In genomic region chr16:86090461-86091170, GRCh38 we compare ENCODE assay signal across 21 cellular contexts.
DNase-seq lines count a peak whose midpoint lies in the region; ATAC-seq, FAIRE-seq and TF ChIP-seq lines count a peak whose summit lies in the region.
"Had no signal": no experiment of that assay in that cellular context is flagged by ENCODE, and none has a peak within 500 bp of the region (broad histone marks: within the 10 kb centered on the region; RNA-seq: fewer than 3 reads in every experiment).

No MANE protein-coding gene starts in this region.

- H3K27me3 ChIP-seq in Peyer's patch (no peaks in the 10 kb centered on the region), HepG2 (ENCODE audit: control insufficient read depth in 1 of 2, insufficient read depth in 2 of 2, low read length in 2 of 2) (peaks cover 3 to 16% of the 10 kb centered on the region in 2 experiments; a peak in 4 of 5 replicates)
- H3K27me3 ChIP-seq in CD8-positive, alpha-beta memory T cell (ENCODE audit: insufficient read depth, low read length, poor library complexity, severe bottlenecking): no peaks in the 10 kb centered on the region
- H3K27me3 ChIP-seq: SJSA1 had no signal

- intact Hi-C loops in HepG2 (cut with micrococcal nuclease; ENCODE audit: unreplicated experiment): no loop called here

- CTCF ChIA-PET in HepG2 (lab: Yijun Ruan, JAX; ENCODE audit: low intra/inter-chr PET ratio, low total read pairs): no interaction called here
- CTCF ChIA-PET in CD8-positive, alpha-beta memory T cell (lab: Charles Lee): no interaction called here

- TF ChIP-seq RAD21 in HepG2 (CRISPR knock-in tag; IDR thresholded peaks at IDR 0.05): no peak

- H3K4me1 ChIP-seq in Peyer's patch: no peaks in the 10 kb centered on the region
- H3K4me1 ChIP-seq in HepG2 (ENCODE audit: insufficient read depth, low read length): peaks cover 16% of the 10 kb centered on the region
- no peaks in the 10 kb centered on the region for H3K4me1 ChIP-seq in CD8-positive, alpha-beta memory T cell (ENCODE audit: insufficient read depth, low read length)

- no TSS peak for BruUV-seq in HepG2 (replicated peaks; lab: Mats Ljungman, UMichigan)

- POLR2A ChIA-PET in activated naive CD8-positive, alpha-beta T cell treated with anti-CD3 and anti-CD28 coated beads, Interleukin-2, amount 10 ng/mL, durations not matched to agents 7 days and 5 days (lab: Charles Lee): no interaction called here
- POLR2A ChIA-PET in HepG2 (lab: Yijun Ruan, JAX): no interaction called here
- POLR2A ChIA-PET in CD8-positive, alpha-beta memory T cell (lab: Charles Lee): no interaction called here

- H3K4me2 ChIP-seq in HepG2 (ENCODE audit: low read depth, low read length): peak overlapping the region; percentile 50

- no peak overlapping the region for H3K9ac ChIP-seq in HepG2 (ENCODE audit: insufficient read depth, low read depth, low read length)

- ATAC-seq in activated naive CD8-positive, alpha-beta T cell treated with anti-CD3 and anti-CD28 coated beads, Interleukin-2, amount 10 ng/mL, durations not matched to agents 7 days and 5 days (ENCODE audit: low read depth): no peak
- ATAC-seq in HepG2: no peak
- ATAC-seq in stimulated activated memory B cell treated with anti-CD40 and anti-IgM and Interleukin-4, amounts not matched to agents 10 μg/mL and 1 μg/mL and 100 μg/mL, for 72 hours: no peak
- ATAC-seq: CD8-positive, alpha-beta T cell; PC-3 had no signal

- H3K27ac ChIP-seq in Peyer's patch (no peak overlapping the region), HepG2 (ENCODE audit: extremely low read length, insufficient read depth, low read length) (no peak overlapping the region)
- no peak overlapping the region for H3K27ac ChIP-seq in CD8-positive, alpha-beta memory T cell (ENCODE audit: low read depth, low read length)
- H3K27ac ChIP-seq: SJSA1 had no signal

- H3K9me3 Mint-ChIP-seq in activated naive CD8-positive, alpha-beta T cell treated with anti-CD3 and anti-CD28 coated beads, Interleukin-2, amount 10 ng/mL, durations not matched to agents 7 days and 5 days: no peaks in the 10 kb centered on the region
- H3K9me3 Mint-ChIP-seq in activated naive CD8-positive, alpha-beta T cell treated with anti-CD3 and anti-CD28 coated beads for 36 hours: no peaks in the 10 kb centered on the region
- no peaks in the 10 kb centered on the region for H3K9me3 Mint-ChIP-seq in stimulated activated memory B cell treated with anti-CD40 and anti-IgM and Interleukin-4, amounts not matched to agents 10 μg/mL and 1 μg/mL and 100 μg/mL, for 72 hours
- no peaks in the 10 kb centered on the region for H3K9me3 Mint-ChIP-seq in CD8-positive, alpha-beta memory T cell
- H3K9me3 Mint-ChIP-seq: CD8-positive, alpha-beta T cell had no signal

- no peak overlapping the region for H3K27ac Mint-ChIP-seq in activated naive CD8-positive, alpha-beta T cell treated with anti-CD3 and anti-CD28 coated beads, Interleukin-2, amount 10 ng/mL, durations not matched to agents 7 days and 5 days
- no peak overlapping the region for H3K27ac Mint-ChIP-seq in activated naive CD8-positive, alpha-beta T cell treated with anti-CD3 and anti-CD28 coated beads for 36 hours
- peak overlapping the region; percentile 66 for H3K27ac Mint-ChIP-seq in stimulated activated memory B cell treated with anti-CD40 and anti-IgM and Interleukin-4, amounts not matched to agents 10 μg/mL and 1 μg/mL and 100 μg/mL, for 72 hours
- H3K27ac Mint-ChIP-seq in CD8-positive, alpha-beta memory T cell: peak overlapping the region in 1 of 8 donors; percentile 83
- H3K27ac Mint-ChIP-seq: CD8-positive, alpha-beta T cell had no signal

- no peaks in the 10 kb centered on the region for H3K27me3 Mint-ChIP-seq in activated naive CD8-positive, alpha-beta T cell treated with anti-CD3 and anti-CD28 coated beads, Interleukin-2, amount 10 ng/mL, durations not matched to agents 7 days and 5 days
- no peaks in the 10 kb centered on the region for H3K27me3 Mint-ChIP-seq in activated naive CD8-positive, alpha-beta T cell treated with anti-CD3 and anti-CD28 coated beads for 36 hours
- H3K27me3 Mint-ChIP-seq in stimulated activated memory B cell treated with anti-CD40 and anti-IgM and Interleukin-4, amounts not matched to agents 10 μg/mL and 1 μg/mL and 100 μg/mL, for 72 hours: peaks cover 8% of the 10 kb centered on the region
- peaks cover 8 to 9% of the 10 kb centered on the region in 2 donors for H3K27me3 Mint-ChIP-seq in CD8-positive, alpha-beta memory T cell

- no peak overlapping the region for H3K4me3 ChIP-seq in Peyer's patch
- no peak overlapping the region for H3K4me3 ChIP-seq in HepG2 (replicated peaks in 1 of 3; ENCODE audit: insufficient read depth in 1 of 3, low read depth in 2 of 3, low read length in 3 of 3)
- no peak overlapping the region for H3K4me3 ChIP-seq in CD8-positive, alpha-beta memory T cell (ENCODE audit: low read length)
- H3K4me3 ChIP-seq: SJSA1 had no signal

- no peak for FAIRE-seq in HepG2 (lab: Jason Lieb, UNC)
- FAIRE-seq: A204.1, GM12892 had no signal

- H3K4me1 Mint-ChIP-seq in activated naive CD8-positive, alpha-beta T cell treated with anti-CD3 and anti-CD28 coated beads, Interleukin-2, amount 10 ng/mL, durations not matched to agents 7 days and 5 days: peaks cover 16% of the 10 kb centered on the region
- peaks cover 7% of the 10 kb centered on the region for H3K4me1 Mint-ChIP-seq in activated naive CD8-positive, alpha-beta T cell treated with anti-CD3 and anti-CD28 coated beads for 36 hours
- H3K4me1 Mint-ChIP-seq in stimulated activated memory B cell treated with anti-CD40 and anti-IgM and Interleukin-4, amounts not matched to agents 10 μg/mL and 1 μg/mL and 100 μg/mL, for 72 hours: peaks cover 18% of the 10 kb centered on the region
- no peaks in the 10 kb centered on the region for H3K4me1 Mint-ChIP-seq in CD8-positive, alpha-beta memory T cell

- 2% methylated on average over 9 of the region's 9 CpGs for WGBS in HepG2 (ENCODE audit: low lambda C conversion rate)

- in situ Hi-C loops in HepG2 (cut with HindIII; ENCODE audit: extremely low pct_ligation_motif_present, low pct_unique_long_range_greater_than_20kb): no loop called here

- TF ChIP-seq POLR2A in Peyer's patch (IDR thresholded peaks at IDR 0.05) (no peak), HepG2 (IDR thresholded peaks at IDR 0.05; ENCODE audit: insufficient read depth in 1 of 2, low read depth in 2 of 2, low read length in 2 of 2) (no peak)

- TF ChIP-seq EP300 in HepG2 (IDR thresholded peaks at IDR 0.05; ENCODE audit: low read depth in 2 of 2, low read length in 2 of 2) (no peak), HepG2 (CRISPR knock-in tag; IDR thresholded peaks at IDR 0.05; ENCODE audit: borderline replicate concordance) (no peak)

- H3K36me3 ChIP-seq in Peyer's patch: no peaks in the 10 kb centered on the region
- H3K36me3 ChIP-seq in HepG2 (replicated peaks in 1 of 2; ENCODE audit: control insufficient read depth in 1 of 2, insufficient read depth in 2 of 2, low read length in 2 of 2): no peaks in the 10 kb centered on the region
- H3K36me3 ChIP-seq in CD8-positive, alpha-beta memory T cell (ENCODE audit: insufficient read depth, low read length): no peaks in the 10 kb centered on the region
- H3K36me3 ChIP-seq: SJSA1 had no signal

- no peaks in the 10 kb centered on the region for H3K79me2 ChIP-seq in HepG2 (ENCODE audit: insufficient read depth, low read length)

- H4K20me1 ChIP-seq in HepG2 (ENCODE audit: insufficient read depth, low read length): no peaks in the 10 kb centered on the region

- no peaks in the 10 kb centered on the region for H3K36me3 Mint-ChIP-seq in activated naive CD8-positive, alpha-beta T cell treated with anti-CD3 and anti-CD28 coated beads, Interleukin-2, amount 10 ng/mL, durations not matched to agents 7 days and 5 days
- no peaks in the 10 kb centered on the region for H3K36me3 Mint-ChIP-seq in activated naive CD8-positive, alpha-beta T cell treated with anti-CD3 and anti-CD28 coated beads for 36 hours
- H3K36me3 Mint-ChIP-seq in stimulated activated memory B cell treated with anti-CD40 and anti-IgM and Interleukin-4, amounts not matched to agents 10 μg/mL and 1 μg/mL and 100 μg/mL, for 72 hours: no peaks in the 10 kb centered on the region
- no peaks in the 10 kb centered on the region for H3K36me3 Mint-ChIP-seq in CD8-positive, alpha-beta memory T cell
- H3K36me3 Mint-ChIP-seq: CD8-positive, alpha-beta T cell had no signal

- DNase-seq in activated naive CD8-positive, alpha-beta T cell treated with anti-CD3 and anti-CD28 coated beads, Interleukin-2, amount 10 ng/mL, durations not matched to agents 7 days and 5 days: peak; percentile 14
- no peak for DNase-seq in activated naive CD8-positive, alpha-beta T cell treated with anti-CD3 and anti-CD28 coated beads for 36 hours
- DNase-seq in Peyer's patch (peak in 2 of 3 donors; percentile 6 to 17), HepG2 (ENCODE audit: low spot score) (no peak), NCI-H748 (lab: John Stamatoyannopoulos, UW; ENCODE audit: unreplicated experiment) (no peak), NCI-H146 treated with DMSO at 0.1 percent for 48 hours (lab: John Stamatoyannopoulos, UW; ENCODE audit: unreplicated experiment) (no peak)
- no peak for DNase-seq in CD8-positive, alpha-beta memory T cell
- DNase-seq: CD8-positive, alpha-beta T cell; DMS53; EL; GOT3; NCI-H1105; NCI-H1694; NCI-H2081 treated with DMSO at 0.1 percent for 48 hours; NCI-H510A; NCI-H82; PC-3 had no signal

- H2AFZ ChIP-seq in HepG2 (ENCODE audit: low read length): peak overlapping the region; percentile 43

- no peaks in the 10 kb centered on the region for H3K9me3 ChIP-seq in Peyer's patch
- H3K9me3 ChIP-seq in HepG2 (ENCODE audit: low read length): no peaks in the 10 kb centered on the region
- no peaks in the 10 kb centered on the region for H3K9me3 ChIP-seq in CD8-positive, alpha-beta memory T cell (ENCODE audit: low read length)
- H3K9me3 ChIP-seq: SJSA1 had no signal

- H3K4me3 Mint-ChIP-seq in activated naive CD8-positive, alpha-beta T cell treated with anti-CD3 and anti-CD28 coated beads, Interleukin-2, amount 10 ng/mL, durations not matched to agents 7 days and 5 days: no peak overlapping the region
- no peak overlapping the region for H3K4me3 Mint-ChIP-seq in activated naive CD8-positive, alpha-beta T cell treated with anti-CD3 and anti-CD28 coated beads for 36 hours
- no peak overlapping the region for H3K4me3 Mint-ChIP-seq in stimulated activated memory B cell treated with anti-CD40 and anti-IgM and Interleukin-4, amounts not matched to agents 10 μg/mL and 1 μg/mL and 100 μg/mL, for 72 hours
- no peak overlapping the region for H3K4me3 Mint-ChIP-seq in CD8-positive, alpha-beta memory T cell
- H3K4me3 Mint-ChIP-seq: CD8-positive, alpha-beta T cell had no signal

- TF ChIP-seq CTCF in Peyer's patch (IDR thresholded peaks at IDR 0.05) (no peak), HepG2 (CRISPR knock-in tag; IDR thresholded peaks at IDR 0.05) (no peak)

TF ChIP-seq in HepG2, 621 proteins besides CTCF, POLR2A, EP300 and RAD21 (continues in another document):
- peak; percentile 57 for TF ChIP-seq RARA (CRISPR knock-in tag; IDR thresholded peaks at IDR 0.05)
- no peak for TF ChIP-seq CAMTA2 (CRISPR knock-in tag; IDR thresholded peaks at IDR 0.05; ENCODE audit: borderline replicate concordance)
- TF ChIP-seq NR2F6 (IDR thresholded peaks at IDR 0.05): peak; percentile 46; the same call in 1 of the 2 replicates
- TF ChIP-seq NR2F6 (CRISPR knock-in tag; IDR thresholded peaks at IDR 0.05): 0 out of 2 replicates have a peak, but pooled peaks have one; percentile 15
- TF ChIP-seq PCBP1 (IDR thresholded peaks at IDR 0.05; ENCODE audit: borderline replicate concordance, low read depth, low read length): no peak

Comparison
In these comparisons a context has a peak if more than half of its experiments do, and no peak if none do; other contexts are left out.
1. DNase-seq: peak in activated naive CD8-positive, alpha-beta T cell treated with anti-CD3 and anti-CD28 coated beads, Interleukin-2, amount 10 ng/mL, durations not matched to agents 7 days and 5 days (single experiment) and Peyer's patch (2 of 3); none in activated naive CD8-positive, alpha-beta T cell treated with anti-CD3 and anti-CD28 coated beads for 36 hours (single experiment), HepG2 (single experiment), NCI-H748 (single experiment), NCI-H146 treated with DMSO at 0.1 percent for 48 hours (single experiment) and CD8-positive, alpha-beta memory T cell (0 of 5).